24 cellular contexts compared by ENCODE assay signal in genomic region chr2:239642406-239643004, GRCh38.
"Had no signal": no experiment of that assay in that cellular context is flagged by ENCODE, and none has a peak within 500 bp of the region (broad histone marks: within the 10 kb centered on the region; RNA-seq: fewer than 3 reads in every experiment).

No MANE protein-coding gene starts in this region.

- H3K27me3 Mint-ChIP-seq: stimulated activated naive CD8-positive, alpha-beta T cell treated with anti-CD3 and anti-CD28 coated beads, Interleukin-15, amount 100 ng/mL, for 72 hours had no signal

- H3K4me3 ChIP-seq: tibial artery, vagina had no signal

- DNase-seq: activated CD4-positive, alpha-beta T cell treated with anti-CD3 and anti-CD28 coated beads, Interleukin-2, amount 50 U/mL, for 4 hours; activated gamma-delta T cell treated with Interleukin-2 at 50 U/mL for 16 hours; activated T-cell treated with anti-CD3 and anti-CD28 coated beads for 4 hours; anterior cingulate cortex; caudate nucleus; dermis blood vessel endothelial cell; effector memory CD4-positive, alpha-beta T cell; hippocampal formation; left ventricle myocardium superior; nephron progenitor cell; occipital lobe; posterior cingulate gyrus; small intestine; stimulated activated CD4-positive, alpha-beta T cell treated with anti-CD3 and anti-CD28 coated beads, Interleukin-2, amount 100 ng/mL, for 24 hours; stimulated activated naive CD8-positive, alpha-beta T cell treated with anti-CD3 and anti-CD28 coated beads, Interleukin-15, amount 100 ng/mL, for 72 hours; T1000; tibial artery had no signal

- H3K9me3 ChIP-seq: tibial artery, vagina had no signal

- FAIRE-seq: frontal cortex, small intestine had no signal

- H3K27ac ChIP-seq: tibial artery, vagina had no signal

- H3K4me3 Mint-ChIP-seq: activated naive CD4-positive, alpha-beta T cell treated with anti-CD3 and anti-CD28 coated beads, Interleukin-2, amount 50 U/mL, for 24 hours; brain; nephron progenitor cell; stimulated activated effector memory CD8-positive, alpha-beta T cell treated with anti-CD3 and anti-CD28 coated beads, Interleukin-12 subunit alpha, Interleukin-12 subunit beta, amount 100 ng/mL, for 72 hours; stimulated activated naive CD8-positive, alpha-beta T cell treated with anti-CD3 and anti-CD28 coated beads, Interleukin-15, amount 100 ng/mL, for 72 hours; WTC11 had no signal

- H3K4me1 ChIP-seq: tibial artery, vagina had no signal

- H3K4me1 Mint-ChIP-seq: activated naive CD4-positive, alpha-beta T cell treated with anti-CD3 and anti-CD28 coated beads, Interleukin-2, amount 50 U/mL, for 24 hours; brain; nephron progenitor cell; stimulated activated naive CD8-positive, alpha-beta T cell treated with anti-CD3 and anti-CD28 coated beads, Interleukin-15, amount 100 ng/mL, for 72 hours; WTC11 had no signal

- H3K9me3 Mint-ChIP-seq: activated naive CD4-positive, alpha-beta T cell treated with anti-CD3 and anti-CD28 coated beads, Interleukin-2, amount 50 U/mL, for 24 hours; stimulated activated effector memory CD8-positive, alpha-beta T cell treated with anti-CD3 and anti-CD28 coated beads, Interleukin-12 subunit alpha, Interleukin-12 subunit beta, amount 100 ng/mL, for 72 hours; stimulated activated naive CD8-positive, alpha-beta T cell treated with anti-CD3 and anti-CD28 coated beads, Interleukin-15, amount 100 ng/mL, for 72 hours had no signal

- H3K27me3 ChIP-seq: vagina had no signal

- H3K36me3 Mint-ChIP-seq: activated naive CD4-positive, alpha-beta T cell treated with anti-CD3 and anti-CD28 coated beads, Interleukin-2, amount 50 U/mL, for 24 hours; brain; stimulated activated effector memory CD8-positive, alpha-beta T cell treated with anti-CD3 and anti-CD28 coated beads, Interleukin-12 subunit alpha, Interleukin-12 subunit beta, amount 100 ng/mL, for 72 hours; WTC11 had no signal

- H3K36me3 ChIP-seq: tibial artery, vagina had no signal

- H3K27ac Mint-ChIP-seq: activated naive CD4-positive, alpha-beta T cell treated with anti-CD3 and anti-CD28 coated beads, Interleukin-2, amount 50 U/mL, for 24 hours; brain; nephron progenitor cell; stimulated activated effector memory CD8-positive, alpha-beta T cell treated with anti-CD3 and anti-CD28 coated beads, Interleukin-12 subunit alpha, Interleukin-12 subunit beta, amount 100 ng/mL, for 72 hours; stimulated activated naive CD8-positive, alpha-beta T cell treated with anti-CD3 and anti-CD28 coated beads, Interleukin-15, amount 100 ng/mL, for 72 hours; WTC11 had no signal

- ATAC-seq: left ventricle myocardium superior; sciatic nerve; stimulated activated effector memory CD8-positive, alpha-beta T cell treated with anti-CD3 and anti-CD28 coated beads, Interleukin-12 subunit alpha, Interleukin-12 subunit beta, amount 100 ng/mL, for 72 hours; stimulated activated naive CD8-positive, alpha-beta T cell treated with anti-CD3 and anti-CD28 coated beads, Interleukin-15, amount 100 ng/mL, for 72 hours; WTC11 had no signal
